In the genomic region with DNA sequence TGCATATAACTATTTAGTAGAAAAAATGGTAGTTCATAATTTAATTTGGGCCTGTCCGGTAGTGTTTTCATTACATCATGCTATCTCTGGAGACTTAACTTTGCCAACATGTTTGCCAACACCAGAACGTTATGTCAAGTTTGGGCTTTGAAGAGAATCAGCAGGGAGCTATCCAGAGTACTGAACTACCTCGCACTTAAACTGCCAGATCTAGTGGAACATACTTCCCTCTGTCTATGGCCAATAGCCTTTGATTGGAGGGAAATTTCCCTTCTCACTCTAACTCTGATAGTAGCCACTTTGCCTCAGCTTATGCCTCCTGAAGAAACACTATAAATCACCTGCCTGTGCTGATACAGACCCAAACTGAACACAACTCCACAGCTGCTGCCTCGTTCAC, we compare ENCODE assay signal across 12 cellular contexts. TPM values are rescaled to one million over a fixed set of nuclear protein-coding genes. Genes with fewer than 3 reads are reported as not detected.
A peak's percentile ranks its signal among the peaks of the same experiment; 100 is the strongest.
DNase-seq lines count a peak whose midpoint lies in the region; ATAC-seq, FAIRE-seq and TF ChIP-seq lines count a peak whose summit lies in the region.
"Had no signal": no experiment of that assay in that cellular context is flagged by ENCODE, and none has a peak within 500 bp of the region (broad histone marks: within the 10 kb centered on the region; RNA-seq: fewer than 3 reads in every experiment).

No MANE protein-coding gene starts in this region.

- no peak overlapping the region for H3K27ac ChIP-seq in HepG2 (ENCODE audit: extremely low read length, insufficient read depth, low read length)
- H3K27ac ChIP-seq: PC-9 had no signal

- H3K4me2 ChIP-seq in HepG2 (ENCODE audit: low read depth, low read length) = no peak overlapping the region
- H3K4me2 ChIP-seq: PC-9 had no signal

- H3K27me3 ChIP-seq in HepG2 (ENCODE audit: control insufficient read depth in 1 of 2, insufficient read depth in 2 of 2, low read length in 2 of 2) = no peaks in the 10 kb centered on the region

- no peaks in the 10 kb centered on the region for H4K20me1 ChIP-seq in HepG2 (ENCODE audit: insufficient read depth, low read length)

- DNase-seq in KBM-7 (peak; percentile 39), astrocyte of the spinal cord (ENCODE audit: low read depth, low spot score) (peak; percentile 56), HepG2 (ENCODE audit: low spot score) (peak; percentile 16), ecto neural progenitor cell (ENCODE audit: low spot score) (no peak), SW 1271 (lab: John Stamatoyannopoulos, UW) (no peak), GDM1 (lab: John Stamatoyannopoulos, UW) (no peak)
- DNase-seq: activated naive CD4-positive, alpha-beta T cell treated with anti-CD3 and anti-CD28 coated beads for 36 hours; stimulated activated CD4-positive, alpha-beta T cell treated with anti-CD3 and anti-CD28 coated beads, Interleukin-4, amount 100 ng/mL, for 4 hours had no signal

- H3K4me3 ChIP-seq in astrocyte of the spinal cord (ENCODE audit: low read depth, low read length) (no peak overlapping the region), HepG2 (replicated peaks in 1 of 3; ENCODE audit: insufficient read depth in 1 of 3, low read depth in 2 of 3, low read length in 3 of 3) (no peak overlapping the region)
- H3K4me3 ChIP-seq: PC-9 had no signal

- CTCF ChIA-PET in HepG2 (lab: Yijun Ruan, JAX; ENCODE audit: low intra/inter-chr PET ratio, low total read pairs) = no interaction called here

- H3K9ac ChIP-seq in HepG2 (ENCODE audit: insufficient read depth, low read depth, low read length) = no peak overlapping the region

- WGBS in HepG2 (ENCODE audit: low lambda C conversion rate) = 10% methylated on average over 4 of the region's 4 CpGs

- no peaks in the 10 kb centered on the region for H3K9me3 ChIP-seq in HepG2 (ENCODE audit: low read length)

- TF ChIP-seq CTCF in astrocyte of the spinal cord (IDR thresholded peaks at IDR 0.05; ENCODE audit: low read depth, low read length) = no peak
- no peak for TF ChIP-seq CTCF in HepG2 (CRISPR knock-in tag; IDR thresholded peaks at IDR 0.05)

- no peaks in the 10 kb centered on the region for H3K79me2 ChIP-seq in HepG2 (ENCODE audit: insufficient read depth, low read length)

- in situ Hi-C loops in KBM-7 (cut with MboI; ENCODE audit: low pct_unique_long_range_greater_than_20kb, low sequenced_read_pairs) = no loop called here
- in situ Hi-C loops in astrocyte of the spinal cord (cut with HindIII; ENCODE audit: low sequenced_read_pairs) = no loop called here
- in situ Hi-C loops in HepG2 (cut with HindIII; ENCODE audit: extremely low pct_ligation_motif_present, low pct_unique_long_range_greater_than_20kb) = no loop called here

- FAIRE-seq in HepG2 (lab: Jason Lieb, UNC) = peak; percentile 26
- FAIRE-seq: islet of Langerhans had no signal

- TF ChIP-seq POLR2A in HepG2 (IDR thresholded peaks at IDR 0.05; ENCODE audit: insufficient read depth in 1 of 2, low read depth in 2 of 2, low read length in 2 of 2) = no peak

- TF ChIP-seq EP300 in HepG2 (IDR thresholded peaks at IDR 0.05; ENCODE audit: low read depth in 2 of 2, low read length in 2 of 2) (no peak), HepG2 (CRISPR knock-in tag; IDR thresholded peaks at IDR 0.05; ENCODE audit: borderline replicate concordance) (no peak)

- ATAC-seq in GM18498 (IDR thresholded peaks at IDR 0.05; ENCODE audit: unreplicated experiment) = peak; percentile 47
- ATAC-seq in HepG2 = peak; percentile 62; the same call in 2 of the 3 replicates
- ATAC-seq in HG03095 (IDR thresholded peaks at IDR 0.05; ENCODE audit: unreplicated experiment) = no peak

- H3K36me3 ChIP-seq in HepG2 (replicated peaks in 1 of 2; ENCODE audit: control insufficient read depth in 1 of 2, insufficient read depth in 2 of 2, low read length in 2 of 2) = no peaks in the 10 kb centered on the region

- H3K4me1 ChIP-seq in HepG2 (ENCODE audit: insufficient read depth, low read length) = no peaks in the 10 kb centered on the region

- POLR2A ChIA-PET in HepG2 (lab: Yijun Ruan, JAX) = no interaction called here

- no peak overlapping the region for H2AFZ ChIP-seq in HepG2 (ENCODE audit: low read length)
- H2AFZ ChIP-seq: PC-9 had no signal

- no peak for TF ChIP-seq RAD21 in HepG2 (CRISPR knock-in tag; IDR thresholded peaks at IDR 0.05)

- intact Hi-C loops in HepG2 (cut with micrococcal nuclease; ENCODE audit: unreplicated experiment) = loop anchor here (10.0 kb wide), 1 partner anchor 182 kb away; no protein-coding TSS in a partner anchor

- no TSS peak for BruUV-seq in HepG2 (replicated peaks; lab: Mats Ljungman, UMichigan)

TF ChIP-seq in HepG2, 621 proteins besides CTCF, POLR2A, EP300 and RAD21 (continues in another document):
- no peak for TF ChIP-seq ZNF879 (CRISPR knock-in tag; IDR thresholded peaks at IDR 0.05)
- no peak for TF ChIP-seq ZNF230 (CRISPR knock-in tag; IDR thresholded peaks at IDR 0.05)
- TF ChIP-seq, protein P1, sequence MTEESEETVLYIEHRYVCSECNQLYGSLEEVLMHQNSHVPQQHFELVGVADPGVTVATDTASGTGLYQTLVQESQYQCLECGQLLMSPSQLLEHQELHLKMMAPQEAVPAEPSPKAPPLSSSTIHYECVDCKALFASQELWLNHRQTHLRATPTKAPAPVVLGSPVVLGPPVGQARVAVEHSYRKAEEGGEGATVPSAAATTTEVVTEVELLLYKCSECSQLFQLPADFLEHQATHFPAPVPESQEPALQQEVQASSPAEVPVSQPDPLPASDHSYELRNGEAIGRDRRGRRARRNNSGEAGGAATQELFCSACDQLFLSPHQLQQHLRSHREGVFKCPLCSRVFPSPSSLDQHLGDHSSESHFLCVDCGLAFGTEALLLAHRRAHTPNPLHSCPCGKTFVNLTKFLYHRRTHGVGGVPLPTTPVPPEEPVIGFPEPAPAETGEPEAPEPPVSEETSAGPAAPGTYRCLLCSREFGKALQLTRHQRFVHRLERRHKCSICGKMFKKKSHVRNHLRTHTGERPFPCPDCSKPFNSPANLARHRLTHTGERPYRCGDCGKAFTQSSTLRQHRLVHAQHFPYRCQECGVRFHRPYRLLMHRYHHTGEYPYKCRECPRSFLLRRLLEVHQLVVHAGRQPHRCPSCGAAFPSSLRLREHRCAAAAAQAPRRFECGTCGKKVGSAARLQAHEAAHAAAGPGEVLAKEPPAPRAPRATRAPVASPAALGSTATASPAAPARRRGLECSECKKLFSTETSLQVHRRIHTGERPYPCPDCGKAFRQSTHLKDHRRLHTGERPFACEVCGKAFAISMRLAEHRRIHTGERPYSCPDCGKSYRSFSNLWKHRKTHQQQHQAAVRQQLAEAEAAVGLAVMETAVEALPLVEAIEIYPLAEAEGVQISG (CRISPR knock-in tag; IDR thresholded peaks at IDR 0.05) = no peak
- TF ChIP-seq, protein P2, sequence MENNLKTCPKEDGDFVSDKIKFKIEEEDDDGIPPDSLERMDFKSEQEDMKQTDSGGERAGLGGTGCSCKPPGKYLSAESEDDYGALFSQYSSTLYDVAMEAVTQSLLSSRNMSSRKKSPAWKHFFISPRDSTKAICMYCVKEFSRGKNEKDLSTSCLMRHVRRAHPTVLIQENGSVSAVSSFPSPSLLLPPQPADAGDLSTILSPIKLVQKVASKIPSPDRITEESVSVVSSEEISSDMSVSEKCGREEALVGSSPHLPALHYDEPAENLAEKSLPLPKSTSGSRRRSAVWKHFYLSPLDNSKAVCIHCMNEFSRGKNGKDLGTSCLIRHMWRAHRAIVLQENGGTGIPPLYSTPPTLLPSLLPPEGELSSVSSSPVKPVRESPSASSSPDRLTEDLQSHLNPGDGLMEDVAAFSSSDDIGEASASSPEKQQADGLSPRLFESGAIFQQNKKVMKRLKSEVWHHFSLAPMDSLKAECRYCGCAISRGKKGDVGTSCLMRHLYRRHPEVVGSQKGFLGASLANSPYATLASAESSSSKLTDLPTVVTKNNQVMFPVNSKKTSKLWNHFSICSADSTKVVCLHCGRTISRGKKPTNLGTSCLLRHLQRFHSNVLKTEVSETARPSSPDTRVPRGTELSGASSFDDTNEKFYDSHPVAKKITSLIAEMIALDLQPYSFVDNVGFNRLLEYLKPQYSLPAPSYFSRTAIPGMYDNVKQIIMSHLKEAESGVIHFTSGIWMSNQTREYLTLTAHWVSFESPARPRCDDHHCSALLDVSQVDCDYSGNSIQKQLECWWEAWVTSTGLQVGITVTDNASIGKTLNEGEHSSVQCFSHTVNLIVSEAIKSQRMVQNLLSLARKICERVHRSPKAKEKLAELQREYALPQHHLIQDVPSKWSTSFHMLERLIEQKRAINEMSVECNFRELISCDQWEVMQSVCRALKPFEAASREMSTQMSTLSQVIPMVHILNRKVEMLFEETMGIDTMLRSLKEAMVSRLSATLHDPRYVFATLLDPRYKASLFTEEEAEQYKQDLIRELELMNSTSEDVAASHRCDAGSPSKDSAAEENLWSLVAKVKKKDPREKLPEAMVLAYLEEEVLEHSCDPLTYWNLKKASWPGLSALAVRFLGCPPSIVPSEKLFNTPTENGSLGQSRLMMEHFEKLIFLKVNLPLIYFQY (CRISPR knock-in tag; IDR thresholded peaks at IDR 0.05; ENCODE audit: borderline replicate concordance) = 0 out of 2 replicates have a peak, but pooled peaks have one; percentile 36
- no peak for TF ChIP-seq ZNF24 (IDR thresholded peaks at IDR 0.05)

RNA-seq across cellular contexts. Expression of a gene that starts 10.0 kb away (rescaled TPM):
- not detected in 2 replicates for total RNA-seq in HepG2 (2016; rRNA removed; fragmentation: Illumina TruSeq; extraction: Trizol)
- total RNA-seq in HepG2 (2016; cell fraction: cytosol; rRNA removed; fragmentation: Illumina TruSeq; extraction: Trizol; ENCODE audit: low read depth) = not detected in 2 replicates
- not detected in 2 replicates for total RNA-seq in HepG2 (2016; cell fraction: insoluble cytoplasmic fraction; rRNA removed; fragmentation: Illumina TruSeq; extraction: Trizol)
- not detected in 2 replicates for total RNA-seq in HepG2 (2016; cell fraction: membrane; rRNA removed; fragmentation: Illumina TruSeq; extraction: Trizol)
- not detected in 2 replicates for total RNA-seq in HepG2 (2016; cell fraction: nucleus; rRNA removed; fragmentation: Illumina TruSeq; extraction: Trizol)
- not detected in 2 replicates for polyA plus RNA-seq in HepG2 (2011; rRNA removed)
- not detected in 2 replicates for polyA plus RNA-seq in HepG2 (2011; cell fraction: cytosol; rRNA removed)
- polyA plus RNA-seq in HepG2 (2011; cell fraction: nucleus; rRNA removed) = not detected in 2 replicates
- not detected in 2 replicates for polyA plus RNA-seq in HepG2 (2012)
- not detected in 2 replicates for polyA plus RNA-seq in HepG2 (2016; cell fraction: cytosol; fragmentation: Illumina TruSeq; extraction: Trizol; ENCODE audit: low read depth)
- not detected in 2 replicates for polyA plus RNA-seq in HepG2 (2016; cell fraction: insoluble cytoplasmic fraction; fragmentation: Illumina TruSeq; extraction: Trizol; ENCODE audit: low read depth)
- polyA plus RNA-seq in HepG2 (2016; cell fraction: membrane; fragmentation: Illumina TruSeq; extraction: Trizol; ENCODE audit: low read depth) = not detected in 2 replicates
- polyA plus RNA-seq in HepG2 (2016; cell fraction: nucleus; fragmentation: Illumina TruSeq; extraction: Trizol; ENCODE audit: insufficient read depth, low read depth) = not detected in 2 replicates
- not detected in 2 replicates for polyA minus RNA-seq in HepG2 (2011; rRNA and poly(A)+ RNA removed; ENCODE audit: low replicate concordance)
- not detected in 2 replicates for polyA minus RNA-seq in HepG2 (2011; cell fraction: cytosol; rRNA and poly(A)+ RNA removed)
- not detected in 2 replicates for polyA minus RNA-seq in HepG2 (2011; cell fraction: nucleus; rRNA and poly(A)+ RNA removed)
- total RNA-seq: activated naive CD4-positive, alpha-beta T cell treated with anti-CD3 and anti-CD28 coated beads for 36 hours; PC-9 had no signal

Comparison
In these comparisons a context has a peak if more than half of its experiments do, and no peak if none do; other contexts are left out.
1. DNase-seq: peak in KBM-7 (single experiment), astrocyte of the spinal cord (single experiment) and HepG2 (single experiment); none in ecto neural progenitor cell (single experiment), SW 1271 (0 of 2) and GDM1 (single experiment).